ENCODE assay signal across 1 cellular context in the genomic region with DNA sequence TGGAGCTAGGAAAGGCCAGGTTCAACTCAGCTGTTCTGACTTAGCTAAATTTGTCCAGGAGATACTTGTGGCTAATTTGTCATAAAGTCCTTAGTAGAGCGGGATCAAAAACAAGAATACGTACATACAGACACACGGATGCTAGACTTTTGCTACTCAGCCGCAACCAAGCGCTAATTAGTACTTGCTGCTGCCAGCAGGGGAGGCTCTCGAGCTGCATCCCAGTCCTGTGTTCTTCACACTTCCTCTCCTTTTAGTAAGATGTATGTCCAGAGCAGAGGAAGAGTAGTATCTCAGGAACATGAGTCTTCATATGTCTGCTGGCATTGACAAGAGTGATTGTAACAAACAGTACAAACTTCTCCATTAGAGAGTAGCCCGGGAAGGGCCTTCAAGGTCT.
TF ChIP-seq lines count a peak whose summit lies in the region.

No MANE protein-coding gene starts in this region.

TF ChIP-seq in HCT116, 20 proteins besides CTCF, POLR2A, EP300 and RAD21:
- no peak for TF ChIP-seq YY1 (IDR thresholded peaks at IDR 0.05; ENCODE audit: extremely low read depth, insufficient replicate concordance, low read depth, low read length)
- TF ChIP-seq, protein P1, sequence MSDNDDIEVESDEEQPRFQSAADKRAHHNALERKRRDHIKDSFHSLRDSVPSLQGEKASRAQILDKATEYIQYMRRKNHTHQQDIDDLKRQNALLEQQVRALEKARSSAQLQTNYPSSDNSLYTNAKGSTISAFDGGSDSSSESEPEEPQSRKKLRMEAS (IDR thresholded peaks at IDR 0.05): no peak
- TF ChIP-seq SP1 (IDR thresholded peaks at IDR 0.05; ENCODE audit: low read depth): no peak
- TF ChIP-seq EGR1 (IDR thresholded peaks at IDR 0.05; ENCODE audit: low read depth): no peak
- TF ChIP-seq CBX3 (IDR thresholded peaks at IDR 0.05; ENCODE audit: low read depth): no peak
- no peak for TF ChIP-seq FOSL1 (IDR thresholded peaks at IDR 0.05; ENCODE audit: low read depth)
- no peak for TF ChIP-seq EZH2phosphoT487 (IDR thresholded peaks at IDR 0.05; ENCODE audit: borderline replicate concordance)
